Comparison of ENCODE assay signal across 19 cellular contexts in genomic region chr10:74381291-74381885, GRCh38.
DNase-seq lines count a peak whose midpoint lies in the region; ATAC-seq, FAIRE-seq and TF ChIP-seq lines count a peak whose summit lies in the region.
"Had no signal": no experiment of that assay in that cellular context is flagged by ENCODE, and none has a peak within 500 bp of the region (broad histone marks: within the 10 kb centered on the region; RNA-seq: fewer than 3 reads in every experiment).

No MANE protein-coding gene starts in this region.

- no peak overlapping the region for H3K18ac ChIP-seq in neuronal stem cell (ENCODE audit: low read length)

- TF ChIP-seq POLR2A in GM12891 (IDR thresholded peaks at IDR 0.05; ENCODE audit: low read depth, low read length) = no peak

- no peak overlapping the region for H3K4me3 ChIP-seq in neuronal stem cell (ENCODE audit: low read length in 2 of 2)
- H3K4me3 ChIP-seq: BLaER1 treated with 17β-estradiol and CSF1 and Interleukin-3, amounts not matched to agents 10 nM and 100 nM; GM23248 had no signal

- no peaks in the 10 kb centered on the region for H3K36me3 ChIP-seq in neuronal stem cell (replicated peaks in 1 of 2; ENCODE audit: control insufficient read depth in 2 of 2, insufficient read depth in 2 of 2, low read length in 2 of 2)

- no peak overlapping the region for H2BK15ac ChIP-seq in neuronal stem cell (ENCODE audit: low read length)

- intact Hi-C loops in activated CD4-positive, alpha-beta T cell treated with anti-CD3 and anti-CD28 coated beads for 36 hours (cut with DNase I, micrococcal nuclease) = no loop called here

- CTCF ChIA-PET in activated CD4-positive, alpha-beta T cell treated with anti-CD3 and anti-CD28 coated beads for 36 hours (lab: Charles Lee) = no interaction called here

- H2AFZ ChIP-seq in neuronal stem cell (ENCODE audit: low read length) = no peak overlapping the region
- H2AFZ ChIP-seq: GM23248 had no signal

- H3K27ac Mint-ChIP-seq in activated CD4-positive, alpha-beta T cell treated with anti-CD3 and anti-CD28 coated beads for 36 hours = peak overlapping the region; percentile 49
- H3K27ac Mint-ChIP-seq in naive thymus-derived CD8-positive, alpha-beta T cell = peak overlapping the region in 6 of 10 donors; percentile 1 to 83 (median 48)

- H3K4ac ChIP-seq in neuronal stem cell (ENCODE audit: low read length) = no peak overlapping the region

- H3K9me3 Mint-ChIP-seq in activated CD4-positive, alpha-beta T cell treated with anti-CD3 and anti-CD28 coated beads for 36 hours (ENCODE audit: low read depth) = no peaks in the 10 kb centered on the region
- peaks cover 0 to 2% (median 0%) of the 10 kb centered on the region in 9 donors for H3K9me3 Mint-ChIP-seq in naive thymus-derived CD8-positive, alpha-beta T cell

- DNase-seq in activated CD4-positive, alpha-beta T cell treated with anti-CD3 and anti-CD28 coated beads for 36 hours = no peak
- DNase-seq in activated CD4-positive, alpha-beta T cell treated with anti-CD3 and anti-CD28 coated beads, Interleukin-2, amount 50 U/mL, for 48 hours = no peak
- DNase-seq in GM12891 (ENCODE audit: insufficient read length, low spot score) (no peak), NCI-H69 (lab: John Stamatoyannopoulos, UW) (peak; percentile 90), neuronal stem cell (ENCODE audit: low spot score) (no peak), HCEC 1CT (no peak), NOMO-1 (lab: John Stamatoyannopoulos, UW; ENCODE audit: unreplicated experiment in 2 of 2) (no peak)
- DNase-seq in naive thymus-derived CD8-positive, alpha-beta T cell = no peak
- DNase-seq: COR-L47, DMS79 treated with DMSO at 0.1 percent for 48 hours, GM23248, NCI-H1417, NCI-H2029 treated with DMSO at 0.1 percent for 48 hours, PC-3 had no signal

- no peaks in the 10 kb centered on the region for H3K4me1 ChIP-seq in neuronal stem cell (ENCODE audit: control insufficient read depth in 2 of 2, insufficient read depth in 1 of 2, low read depth in 1 of 2, low read length in 2 of 2)

- no peaks in the 10 kb centered on the region for H3K27me3 Mint-ChIP-seq in activated CD4-positive, alpha-beta T cell treated with anti-CD3 and anti-CD28 coated beads for 36 hours
- H3K27me3 Mint-ChIP-seq in naive thymus-derived CD8-positive, alpha-beta T cell = no peaks in the 10 kb centered on the region

- no peak overlapping the region for H3K9ac ChIP-seq in neuronal stem cell (ENCODE audit: low read depth, low read length, poor library complexity)
- H3K9ac ChIP-seq: BLaER1 treated with 17β-estradiol and CSF1 and Interleukin-3, amounts not matched to agents 10 nM and 100 nM; GM23248 had no signal

- H3K27me3 ChIP-seq in neuronal stem cell (ENCODE audit: control insufficient read depth in 3 of 3, insufficient read depth in 3 of 3, low read depth in 1 of 3, low read length in 3 of 3) = no peaks in the 10 kb centered on the region
- H3K27me3 ChIP-seq: BLaER1 treated with 17β-estradiol and CSF1 and Interleukin-3, amounts not matched to agents 10 nM and 100 nM had no signal

- H3K9me3 ChIP-seq in neuronal stem cell (replicated peaks in 1 of 2; ENCODE audit: control insufficient read depth in 2 of 2, insufficient read depth in 1 of 2, low read depth in 1 of 2, low read length in 2 of 2) = no peaks in the 10 kb centered on the region
- H3K9me3 ChIP-seq: BLaER1 treated with 17β-estradiol and CSF1 and Interleukin-3, amounts not matched to agents 10 nM and 100 nM had no signal

- no peak overlapping the region for H3K14ac ChIP-seq in neuronal stem cell (ENCODE audit: low read length)

- H2AK5ac ChIP-seq in neuronal stem cell (ENCODE audit: low read depth, low read length) = no peak overlapping the region

- POLR2A ChIA-PET in activated CD4-positive, alpha-beta T cell treated with anti-CD3 and anti-CD28 coated beads for 36 hours (lab: Charles Lee) = interaction anchor here (0.7 kb wide), 1 partner anchor 19 kb away, joined by 3 read pairs; no protein-coding TSS in a partner anchor
- POLR2A ChIA-PET in naive thymus-derived CD8-positive, alpha-beta T cell (lab: Charles Lee) = no interaction called here

- H2BK120ac ChIP-seq in neuronal stem cell (ENCODE audit: low read depth, low read length) = no peak overlapping the region

- H3K79me1 ChIP-seq in neuronal stem cell (ENCODE audit: low read depth, low read length) = no peaks in the 10 kb centered on the region

- peaks cover 14% of the 10 kb centered on the region for H3K36me3 Mint-ChIP-seq in activated CD4-positive, alpha-beta T cell treated with anti-CD3 and anti-CD28 coated beads for 36 hours (ENCODE audit: low read depth)
- peaks cover 0 to under 1% (median 0%) of the 10 kb centered on the region in 3 donors for H3K36me3 Mint-ChIP-seq in naive thymus-derived CD8-positive, alpha-beta T cell

- H3K4me3 Mint-ChIP-seq in activated CD4-positive, alpha-beta T cell treated with anti-CD3 and anti-CD28 coated beads for 36 hours = no peak overlapping the region
- H3K4me3 Mint-ChIP-seq in naive thymus-derived CD8-positive, alpha-beta T cell = no peak overlapping the region

- WGBS in neuronal stem cell (ENCODE audit: extremely low coverage in 2 of 2, insufficient read length in 2 of 2, insufficient replicate concordance in 1 of 2), 2 donors = no CpG with 5 or more reads among the region's 2 CpGs

- ATAC-seq in activated CD4-positive, alpha-beta T cell treated with anti-CD3 and anti-CD28 coated beads for 36 hours = no peak
- ATAC-seq in naive thymus-derived CD8-positive, alpha-beta T cell = no peak
- ATAC-seq: PC-3 had no signal

- H4K8ac ChIP-seq in neuronal stem cell (ENCODE audit: low read depth, low read length) = no peak overlapping the region

- FAIRE-seq in GM12891 (lab: Jason Lieb, UNC) = peak; percentile 78
- FAIRE-seq: GM18507, HTR-8/SVneo had no signal

- H4K91ac ChIP-seq in neuronal stem cell (ENCODE audit: low read depth, low read length, poor library complexity) = no peak overlapping the region

- H3K4me1 Mint-ChIP-seq in activated CD4-positive, alpha-beta T cell treated with anti-CD3 and anti-CD28 coated beads for 36 hours = peaks cover 44% of the 10 kb centered on the region
- peaks cover 17 to 66% (median 40%) of the 10 kb centered on the region in 4 donors for H3K4me1 Mint-ChIP-seq in naive thymus-derived CD8-positive, alpha-beta T cell

- H2BK5ac ChIP-seq in neuronal stem cell (ENCODE audit: low read length) = no peak overlapping the region

- no peak overlapping the region for H3K23ac ChIP-seq in neuronal stem cell (ENCODE audit: low read depth, low read length, poor library complexity)

- H3K4me2 ChIP-seq in neuronal stem cell (ENCODE audit: insufficient read depth, low read length, poor library complexity, severe bottlenecking) = no peak overlapping the region

- no peak overlapping the region for H3K27ac ChIP-seq in neuronal stem cell (replicated peaks; ENCODE audit: low read length)
- H3K27ac ChIP-seq: BLaER1 treated with 17β-estradiol and CSF1 and Interleukin-3, amounts not matched to agents 10 nM and 100 nM; GM23248; HL-60; RWPE1 had no signal

- H2BK12ac ChIP-seq in neuronal stem cell (ENCODE audit: low read length) = no peak overlapping the region

TF ChIP-seq in GM12891, 5 proteins besides CTCF, POLR2A, EP300 and RAD21:
- TF ChIP-seq POU2F2 (IDR thresholded peaks at IDR 0.05; ENCODE audit: low read depth, low read length) = no peak
- TF ChIP-seq POLR2AphosphoS5 (IDR thresholded peaks at IDR 0.05; ENCODE audit: low read depth, low read length) = no peak
- no peak for TF ChIP-seq SPI1 (IDR thresholded peaks at IDR 0.05; ENCODE audit: low read depth, low read length)
- no peak for TF ChIP-seq PAX5 (IDR thresholded peaks at IDR 0.05; ENCODE audit: insufficient read depth, low read length, severe bottlenecking)
- no peak for TF ChIP-seq TAF1 (IDR thresholded peaks at IDR 0.05; ENCODE audit: low read depth, low read length)
